28 cellular contexts compared by ENCODE assay signal in the genomic region with DNA sequence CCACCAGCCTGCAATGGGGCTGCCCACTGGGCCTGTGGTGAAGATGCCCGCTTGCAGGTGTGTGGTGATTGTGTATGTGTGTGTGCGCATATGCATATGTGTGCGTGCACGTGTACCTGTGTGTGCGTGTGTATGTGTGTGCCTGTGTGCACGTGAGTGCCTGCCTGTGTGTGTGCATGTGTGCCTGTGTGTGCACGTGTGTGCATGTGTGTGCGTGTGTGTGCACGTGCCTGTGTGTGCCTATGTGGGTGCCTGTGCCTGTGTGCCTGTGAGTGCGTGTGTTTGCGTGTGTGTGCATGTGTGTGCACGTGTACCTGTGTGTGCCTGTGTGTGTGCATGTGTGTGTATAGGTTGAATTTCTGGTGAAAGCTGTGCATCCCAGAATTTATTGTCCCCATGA. TPM values are rescaled to one million over a fixed set of nuclear protein-coding genes. Genes with fewer than 3 reads are reported as not detected.
"Had no signal": no experiment of that assay in that cellular context is flagged by ENCODE, and none has a peak within 500 bp of the region (broad histone marks: within the 10 kb centered on the region; RNA-seq: fewer than 3 reads in every experiment).

No MANE protein-coding gene starts in this region.

- H3K4me3 Mint-ChIP-seq: activated naive CD8-positive, alpha-beta T cell treated with anti-CD3 and anti-CD28 coated beads for 36 hours; activated T-cell treated with anti-CD3 and anti-CD28 coated beads, Interleukin-2, amount 50 U/mL, for 4 hours; effector memory CD8-positive, alpha-beta T cell; memory B cell; stimulated activated effector memory CD8-positive, alpha-beta T cell treated with anti-CD3 and anti-CD28 coated beads, Interleukin-12 subunit alpha, Interleukin-12 subunit beta, amount 100 ng/mL, for 72 hours had no signal

- FAIRE-seq: astrocyte, frontal cortex had no signal

- H3K9me3 ChIP-seq: breast epithelium, colonic mucosa, esophagus muscularis mucosa, mucosa of descending colon, prostate gland, stomach, vagina had no signal

- H3K27ac ChIP-seq: breast epithelium, colonic mucosa, dorsolateral prefrontal cortex, esophagus muscularis mucosa, prostate gland, vagina had no signal

- H3K36me3 ChIP-seq: breast epithelium, colonic mucosa, esophagus muscularis mucosa, prostate gland, stomach, vagina had no signal

- H3K4me1 Mint-ChIP-seq: activated naive CD8-positive, alpha-beta T cell treated with anti-CD3 and anti-CD28 coated beads for 36 hours; memory B cell; stimulated activated effector memory CD8-positive, alpha-beta T cell treated with anti-CD3 and anti-CD28 coated beads, Interleukin-12 subunit alpha, Interleukin-12 subunit beta, amount 100 ng/mL, for 72 hours had no signal

- H3K4me3 ChIP-seq: breast epithelium, colonic mucosa, dorsolateral prefrontal cortex, esophagus muscularis mucosa, mucosa of descending colon, prostate gland, stomach, vagina had no signal

- H3K9me3 Mint-ChIP-seq: activated naive CD8-positive, alpha-beta T cell treated with anti-CD3 and anti-CD28 coated beads for 36 hours; activated T-cell treated with anti-CD3 and anti-CD28 coated beads, Interleukin-2, amount 50 U/mL, for 4 hours; effector memory CD8-positive, alpha-beta T cell; memory B cell; stimulated activated effector memory CD8-positive, alpha-beta T cell treated with anti-CD3 and anti-CD28 coated beads, Interleukin-12 subunit alpha, Interleukin-12 subunit beta, amount 100 ng/mL, for 72 hours had no signal

- H3K27me3 ChIP-seq: colonic mucosa, vagina had no signal

- H3K36me3 Mint-ChIP-seq: activated naive CD8-positive, alpha-beta T cell treated with anti-CD3 and anti-CD28 coated beads for 36 hours; memory B cell; stimulated activated effector memory CD8-positive, alpha-beta T cell treated with anti-CD3 and anti-CD28 coated beads, Interleukin-12 subunit alpha, Interleukin-12 subunit beta, amount 100 ng/mL, for 72 hours had no signal

- H3K4me1 ChIP-seq: breast epithelium, colonic mucosa, prostate gland, vagina had no signal

- DNase-seq: activated CD4-positive, alpha-beta T cell treated with anti-CD3 and anti-CD28 coated beads for 4 hours; activated CD4-positive, alpha-beta T cell treated with anti-CD3 and anti-CD28 coated beads, Interleukin-2, amount 50 U/mL, for 48 hours; activated CD4-positive, CD25-positive, alpha-beta regulatory T cell; activated CD8-positive, alpha-beta memory T cell treated with anti-CD3 and anti-CD28 coated beads, Interleukin-2, amount 50 U/mL, for 48 hours; activated naive CD4-positive, alpha-beta T cell treated with Interleukin-2 at 50 U/mL for 16 hours; activated naive CD8-positive, alpha-beta T cell treated with anti-CD3 and anti-CD28 coated beads for 36 hours; activated T-cell treated with anti-CD3 and anti-CD28 coated beads, Interleukin-2, amount 50 U/mL, for 4 hours; colonic mucosa; dorsolateral prefrontal cortex; effector memory CD8-positive, alpha-beta T cell; hippocampal formation; T-helper 9 cell; trophoblast cell had no signal

- H3K27ac Mint-ChIP-seq: activated naive CD8-positive, alpha-beta T cell treated with anti-CD3 and anti-CD28 coated beads for 36 hours; effector memory CD8-positive, alpha-beta T cell; memory B cell; stimulated activated effector memory CD8-positive, alpha-beta T cell treated with anti-CD3 and anti-CD28 coated beads, Interleukin-12 subunit alpha, Interleukin-12 subunit beta, amount 100 ng/mL, for 72 hours had no signal

- ATAC-seq: activated T-cell treated with anti-CD3 and anti-CD28 coated beads, Interleukin-2, amount 50 U/mL, for 4 hours; effector memory CD8-positive, alpha-beta T cell; mucosa of descending colon; stimulated activated effector memory CD8-positive, alpha-beta T cell treated with anti-CD3 and anti-CD28 coated beads, Interleukin-12 subunit alpha, Interleukin-12 subunit beta, amount 100 ng/mL, for 72 hours had no signal

RNA-seq across cellular contexts. Expression of gene MUC6, which starts 2.4 kb away (rescaled TPM):
- total RNA-seq: activated CD8-positive, alpha-beta memory T cell treated with anti-CD3 and anti-CD28 coated beads for 36 hours; activated naive CD8-positive, alpha-beta T cell treated with anti-CD3 and anti-CD28 coated beads for 36 hours; astrocyte; dorsolateral prefrontal cortex; esophagus muscularis mucosa; frontal cortex; lower leg skin; mucosa of descending colon; osteoblast; vagina had no signal
- polyA plus RNA-seq: neural cell had no signal

RNA-seq across cellular contexts. Expression of gene MUC2, which starts 35.8 kb away (rescaled TPM):
- total RNA-seq: activated CD8-positive, alpha-beta memory T cell treated with anti-CD3 and anti-CD28 coated beads for 36 hours; activated naive CD8-positive, alpha-beta T cell treated with anti-CD3 and anti-CD28 coated beads for 36 hours; astrocyte; frontal cortex; osteoblast; temporal lobe; vagina had no signal
- polyA plus RNA-seq: neural cell, stomach had no signal
